In genomic region chr7:83015921-83016320, GRCh38 we compare ENCODE assay signal across 1 cellular context.
TF ChIP-seq lines count a peak whose summit lies in the region.

No MANE protein-coding gene starts in this region.

TF ChIP-seq in IMR-90, 13 proteins besides CTCF, POLR2A, EP300 and RAD21 (continued from another document):
- no peak for TF ChIP-seq BHLHE40 (IDR thresholded peaks at IDR 0.05; ENCODE audit: low read depth, low read length)
- TF ChIP-seq ELK1 (IDR thresholded peaks at IDR 0.05; ENCODE audit: borderline replicate concordance, low read depth, low read length): no peak
- TF ChIP-seq MAFK (IDR thresholded peaks at IDR 0.05; ENCODE audit: low read depth, low read length): no peak
- no peak for TF ChIP-seq SMC3 (IDR thresholded peaks at IDR 0.05; ENCODE audit: low read depth, low read length)
